Comparison of ENCODE assay signal across 19 cellular contexts in the genomic region with DNA sequence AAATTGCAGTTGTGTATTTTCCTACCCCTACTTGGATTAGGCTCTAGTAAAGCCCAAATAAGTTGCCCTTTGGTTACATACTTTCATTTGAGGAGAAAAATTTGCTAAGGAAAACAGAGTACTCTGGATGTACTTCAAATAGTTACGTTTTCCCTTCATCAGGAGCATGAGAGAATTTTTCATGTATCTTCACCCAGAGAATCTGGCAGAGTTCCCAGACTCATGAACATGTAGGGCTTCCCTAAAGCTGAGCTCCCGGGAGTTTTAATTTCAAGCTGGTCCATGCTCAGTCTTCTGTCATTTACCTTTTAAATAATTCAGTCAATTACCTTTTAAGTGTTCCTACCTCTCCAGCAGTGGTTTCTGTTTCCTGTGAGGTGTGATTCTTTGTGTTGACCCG.
DNase-seq lines count a peak whose midpoint lies in the region; ATAC-seq lines count a peak whose summit lies in the region.
"Had no signal": no experiment of that assay in that cellular context is flagged by ENCODE, and none has a peak within 500 bp of the region (broad histone marks: within the 10 kb centered on the region; RNA-seq: fewer than 3 reads in every experiment).

No MANE protein-coding gene starts in this region.

- no peaks in the 10 kb centered on the region for H3K27me3 Mint-ChIP-seq in T-cell
- H3K27me3 Mint-ChIP-seq: activated CD4-positive, alpha-beta T cell treated with anti-CD3 and anti-CD28 coated beads, Interleukin-2, amount 10 ng/mL, durations not matched to agents 7 days and 5 days; activated T-cell treated with anti-CD3 and anti-CD28 coated beads, Interleukin-2, amount 50 U/mL, for 24 hours had no signal

- ATAC-seq in T-cell (replicated peaks in 1 of 4) (no peak), GM19467 (IDR thresholded peaks at IDR 0.05; ENCODE audit: unreplicated experiment) (no peak)
- ATAC-seq: GM12878, Right ventricle myocardium inferior had no signal

- no peaks in the 10 kb centered on the region for H3K4me1 Mint-ChIP-seq in T-cell
- H3K4me1 Mint-ChIP-seq: activated CD4-positive, alpha-beta T cell treated with anti-CD3 and anti-CD28 coated beads, Interleukin-2, amount 10 ng/mL, durations not matched to agents 7 days and 5 days had no signal

- peak; percentile 69 for DNase-seq in DMS153 (lab: John Stamatoyannopoulos, UW)
- peak; percentile 6 for DNase-seq in M059J (ENCODE audit: low read depth)
- DNase-seq in SHP77 treated with DMSO at 0.1 percent for 48 hours (lab: John Stamatoyannopoulos, UW): peak; percentile 7
- DNase-seq in glomerular visceral epithelial cell (ENCODE audit: extremely low spot score): peak; percentile 31
- no peak for DNase-seq in stimulated activated CD8-positive, alpha-beta memory T cell treated with anti-CD3 and anti-CD28 coated beads, Interleukin-4, amount 100 ng/mL, for 48 hours
- no peak for DNase-seq in hepatic stellate cell (ENCODE audit: low spot score)
- no peak for DNase-seq in T-cell
- DNase-seq: activated CD4-positive, alpha-beta T cell treated with anti-CD3 and anti-CD28 coated beads, Interleukin-2, amount 10 ng/mL, durations not matched to agents 7 days and 5 days; activated T-cell treated with anti-CD3 and anti-CD28 coated beads, Interleukin-2, amount 50 U/mL, for 24 hours; BE2C; colonic mucosa; esophagus squamous epithelium; mesenchymal stem cell; MG63; NCI-H82 had no signal

- POLR2A ChIA-PET in T-cell (lab: Charles Lee): no interaction called here

- no peak overlapping the region for H3K4me3 Mint-ChIP-seq in T-cell
- H3K4me3 Mint-ChIP-seq: activated CD4-positive, alpha-beta T cell treated with anti-CD3 and anti-CD28 coated beads, Interleukin-2, amount 10 ng/mL, durations not matched to agents 7 days and 5 days; activated T-cell treated with anti-CD3 and anti-CD28 coated beads, Interleukin-2, amount 50 U/mL, for 24 hours; T-helper 2 cell treated with Interferon-gamma antibody and Interleukin-4, amounts not matched to agents 5 μg/mL and 100 μg/mL, for 36 hours had no signal

- peaks cover 8 to 20% (median 9%) of the 10 kb centered on the region in 3 donors for H3K9me3 Mint-ChIP-seq in T-cell

- no peak overlapping the region for H3K27ac Mint-ChIP-seq in T-cell
- H3K27ac Mint-ChIP-seq: activated CD4-positive, alpha-beta T cell treated with anti-CD3 and anti-CD28 coated beads, Interleukin-2, amount 10 ng/mL, durations not matched to agents 7 days and 5 days; activated T-cell treated with anti-CD3 and anti-CD28 coated beads, Interleukin-2, amount 50 U/mL, for 24 hours; T-helper 2 cell treated with Interferon-gamma antibody and Interleukin-4, amounts not matched to agents 5 μg/mL and 100 μg/mL, for 36 hours had no signal

- CTCF ChIA-PET in T-cell (lab: Charles Lee): no interaction called here

- H3K36me3 Mint-ChIP-seq in T-cell: no peaks in the 10 kb centered on the region

Comparison
In these comparisons a context has a peak if more than half of its experiments do, and no peak if none do; other contexts are left out.
1. DNase-seq: peak in DMS153 (single experiment), M059J (single experiment), SHP77 treated with DMSO at 0.1 percent for 48 hours (single experiment) and glomerular visceral epithelial cell (single experiment); none in stimulated activated CD8-positive, alpha-beta memory T cell treated with anti-CD3 and anti-CD28 coated beads, Interleukin-4, amount 100 ng/mL, for 48 hours (single experiment), hepatic stellate cell (single experiment) and T-cell (0 of 34).